In the genomic region with DNA sequence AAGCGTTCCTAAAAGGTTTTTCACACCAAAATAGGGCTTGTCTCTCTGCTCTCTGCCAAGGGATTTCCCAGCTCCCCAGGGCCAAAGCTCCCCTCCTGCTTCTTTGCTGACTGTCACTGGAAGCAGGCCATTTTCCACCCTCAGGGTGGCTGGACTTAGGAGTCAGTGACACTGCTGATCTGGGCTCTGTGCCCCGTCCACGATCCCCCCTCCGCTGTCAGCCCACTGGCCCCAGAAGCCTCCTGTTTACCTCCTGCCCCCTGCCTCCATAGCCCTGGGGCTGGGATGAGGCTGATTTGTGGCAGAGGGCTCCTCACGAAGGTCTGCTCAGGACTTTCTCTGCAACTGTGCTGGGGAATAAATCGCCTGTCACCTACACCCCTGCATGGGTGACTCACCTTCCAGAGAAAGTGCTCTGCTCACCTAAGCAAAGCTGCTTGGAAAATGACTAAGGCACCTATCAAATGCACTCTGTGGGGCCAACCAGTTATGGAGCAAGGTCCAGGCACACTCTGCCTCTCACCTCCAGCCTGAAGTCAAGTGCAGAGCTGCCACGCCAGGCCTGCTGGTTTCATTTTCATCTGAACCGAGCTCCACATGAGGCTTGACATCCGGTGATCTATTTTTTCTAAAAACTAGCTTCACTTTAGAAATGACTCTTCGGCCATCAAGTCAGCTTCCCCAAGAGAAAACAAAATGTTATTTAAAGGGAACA, we compare ENCODE assay signal across 8 cellular contexts. TPM values are rescaled to one million over a fixed set of nuclear protein-coding genes. Genes with fewer than 3 reads are reported as not detected.
DNase-seq lines count a peak whose midpoint lies in the region; ATAC-seq and TF ChIP-seq lines count a peak whose summit lies in the region.

No MANE protein-coding gene starts in this region.

- ATAC-seq in SK-N-SH treated with all-trans-retinoic acid at 6 μM for 48 hours (peak; percentile 7), left colon (peak; percentile 54), HG02970 (IDR thresholded peaks at IDR 0.05; ENCODE audit: low FRiP score, unreplicated experiment) (no peak), GM18519 (IDR thresholded peaks at IDR 0.05; ENCODE audit: low FRiP score, unreplicated experiment) (no peak)

- peak in 1 of 2 donors; percentile 57 for TF ChIP-seq POLR2A in adrenal gland (IDR thresholded peaks at IDR 0.05)

- peak overlapping the region in 1 of 4 donors; percentile 41 for H3K4me3 ChIP-seq in adrenal gland

- WGBS in adrenal gland, 4 donors, result 10 to 17% (median 14%) methylated on average over 6 to 10 of the region's 10 CpGs

- peaks cover 71 to 82% of the 10 kb centered on the region in 2 donors for H3K4me1 ChIP-seq in adrenal gland (replicated peaks in 1 of 2)

- H3K9me3 ChIP-seq in adrenal gland (replicated peaks in 1 of 3), result no peaks in the 10 kb centered on the region

- no peaks in the 10 kb centered on the region for H3K27me3 ChIP-seq in adrenal gland

- H3K27ac ChIP-seq in C4-2B (peak overlapping the region; percentile 77), adrenal gland (peak overlapping the region; percentile 79 to 93 (median 88))

- TF ChIP-seq CTCF in C4-2B (conservative IDR thresholded peaks at IDR 0.05) (no peak), adrenal gland (IDR thresholded peaks at IDR 0.05) (no peak)

- DNase-seq in H4 (ENCODE audit: low spot score) (peak; percentile 80), adrenal gland (peak; percentile 70 to 90 (median 84)), left colon (peak; percentile 82 to 92)
- peak; percentile 47 for DNase-seq in stimulated activated CD8-positive, alpha-beta memory T cell treated with anti-CD3 and anti-CD28 coated beads, Interleukin-15, amount 100 ng/mL, for 24 hours (ENCODE audit: low read depth)

- H3K36me3 ChIP-seq in adrenal gland (replicated peaks in 1 of 2), result no peaks in the 10 kb centered on the region

- intact Hi-C loops in adrenal gland (cut with DNase I), result no loop called here
- intact Hi-C loops in left colon (cut with DNase I, micrococcal nuclease), result no loop called here

TF ChIP-seq in SK-N-SH treated with all-trans-retinoic acid at 6 μM for 48 hours, 23 proteins besides CTCF, POLR2A, EP300 and RAD21:
- TF ChIP-seq, protein P1, sequence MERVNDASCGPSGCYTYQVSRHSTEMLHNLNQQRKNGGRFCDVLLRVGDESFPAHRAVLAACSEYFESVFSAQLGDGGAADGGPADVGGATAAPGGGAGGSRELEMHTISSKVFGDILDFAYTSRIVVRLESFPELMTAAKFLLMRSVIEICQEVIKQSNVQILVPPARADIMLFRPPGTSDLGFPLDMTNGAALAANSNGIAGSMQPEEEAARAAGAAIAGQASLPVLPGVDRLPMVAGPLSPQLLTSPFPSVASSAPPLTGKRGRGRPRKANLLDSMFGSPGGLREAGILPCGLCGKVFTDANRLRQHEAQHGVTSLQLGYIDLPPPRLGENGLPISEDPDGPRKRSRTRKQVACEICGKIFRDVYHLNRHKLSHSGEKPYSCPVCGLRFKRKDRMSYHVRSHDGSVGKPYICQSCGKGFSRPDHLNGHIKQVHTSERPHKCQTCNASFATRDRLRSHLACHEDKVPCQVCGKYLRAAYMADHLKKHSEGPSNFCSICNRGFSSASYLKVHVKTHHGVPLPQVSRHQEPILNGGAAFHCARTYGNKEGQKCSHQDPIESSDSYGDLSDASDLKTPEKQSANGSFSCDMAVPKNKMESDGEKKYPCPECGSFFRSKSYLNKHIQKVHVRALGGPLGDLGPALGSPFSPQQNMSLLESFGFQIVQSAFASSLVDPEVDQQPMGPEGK (CRISPR knock-in tag; IDR thresholded peaks at IDR 0.05; ENCODE audit: borderline replicate concordance), result peak; percentile 22; the same call in 1 of the 2 replicates
- no peak for TF ChIP-seq ZFP30 (CRISPR knock-in tag; IDR thresholded peaks at IDR 0.05)

RNA-seq across cellular contexts. Expression of a gene that starts 4.9 kb away (rescaled TPM):
- total RNA-seq in H4 (2014; rRNA removed; shearing (Covaris generic)), result 4.3 and 4.6 TPM in 2 replicates
- total RNA-seq in adrenal gland (1 to 10 TPM; 2.4 to 9.7 (median 7.2) TPM), left colon (10 to 100 TPM; 13.0 to 13.3 TPM)
- polyA plus RNA-seq in adrenal gland, result 10 to 100 TPM in 1 of 3 donors, 1 to 10 TPM in 2; 2.9 to 14.7 (median 7.7) TPM

RNA-seq across cellular contexts. Expression of a gene that starts 50.0 kb away (rescaled TPM):
- total RNA-seq in H4 (2014; rRNA removed; shearing (Covaris generic)), result 0.21 TPM in 1 of 2 replicates, not detected in the other
- total RNA-seq in adrenal gland (under 1 TPM in 1 of 8 donors, not detected in 7; 0.11 TPM), left colon (not detected)
- polyA plus RNA-seq in adrenal gland, result not detected

Comparison
In these comparisons a context has a peak if more than half of its experiments do, and no peak if none do; other contexts are left out.
1. ATAC-seq: peak in SK-N-SH treated with all-trans-retinoic acid at 6 μM for 48 hours (single experiment) and left colon (single experiment); none in HG02970 (single experiment) and GM18519 (single experiment).
2. Peak in every context shown above with its lines, with median percentiles within 50 percentile points of each other: DNase-seq.